1 cellular context compared by ENCODE assay signal in genomic region chr10:42991442-42992098, GRCh38.
TF ChIP-seq lines count a peak whose summit lies in the region.

No MANE protein-coding gene starts in this region.

TF ChIP-seq in SK-N-SH, 30 proteins besides CTCF, POLR2A, EP300 and RAD21 (continued from another document):
- TF ChIP-seq REST (IDR thresholded peaks at IDR 0.05; ENCODE audit: low read depth, low read length) (no peak), ZBTB33 (IDR thresholded peaks at IDR 0.05; ENCODE audit: borderline replicate concordance, low read depth) (no peak), MEF2A (IDR thresholded peaks at IDR 0.05; ENCODE audit: borderline replicate concordance, low read depth) (no peak), YY1 (IDR thresholded peaks at IDR 0.05; ENCODE audit: low read depth) (no peak), SMC3 (IDR thresholded peaks at IDR 0.05; ENCODE audit: low read depth, low read length) (no peak), MAX (IDR thresholded peaks at IDR 0.05; ENCODE audit: low read depth) (no peak), ELF1 (IDR thresholded peaks at IDR 0.05) (no peak), FOSL2 (IDR thresholded peaks at IDR 0.05; ENCODE audit: borderline replicate concordance, low read depth) (no peak), POLR2AphosphoS5 (IDR thresholded peaks at IDR 0.05; ENCODE audit: low read depth, low read length) (peak; percentile 51; the same call in 1 of the 2 replicates), JUND (IDR thresholded peaks at IDR 0.05) (no peak), IRF3 (IDR thresholded peaks at IDR 0.05; ENCODE audit: low read depth, low read length) (no peak), TAF1 (IDR thresholded peaks at IDR 0.05; ENCODE audit: borderline replicate concordance, low read depth, low read length) (no peak), FOXJ3 (CRISPR knock-in tag; IDR thresholded peaks at IDR 0.05) (peak; percentile 93), CHD2 (IDR thresholded peaks at IDR 0.05; ENCODE audit: low read length, partially characterized antibody) (peak; percentile 87), EZH2phosphoT487 (IDR thresholded peaks at IDR 0.05; ENCODE audit: borderline replicate concordance, low read depth) (no peak), NRF1 (IDR thresholded peaks at IDR 0.05; ENCODE audit: low read depth, low read length) (no peak), FOXM1 (IDR thresholded peaks at IDR 0.05; ENCODE audit: low read depth) (no peak), RFX5 (IDR thresholded peaks at IDR 0.05; ENCODE audit: low read length) (no peak), MXI1 (IDR thresholded peaks at IDR 0.05; ENCODE audit: low read depth, low read length) (0 out of 2 replicates have a peak, but pooled peaks have one; percentile 15), TCF12 (IDR thresholded peaks at IDR 0.05) (peak; percentile 62), NFIC (IDR thresholded peaks at IDR 0.05; ENCODE audit: borderline replicate concordance) (0 out of 2 replicates have a peak, but pooled peaks have one; percentile 14), RXRA (IDR thresholded peaks at IDR 0.05; ENCODE audit: borderline replicate concordance, low read depth) (no peak)
